In the genomic region with DNA sequence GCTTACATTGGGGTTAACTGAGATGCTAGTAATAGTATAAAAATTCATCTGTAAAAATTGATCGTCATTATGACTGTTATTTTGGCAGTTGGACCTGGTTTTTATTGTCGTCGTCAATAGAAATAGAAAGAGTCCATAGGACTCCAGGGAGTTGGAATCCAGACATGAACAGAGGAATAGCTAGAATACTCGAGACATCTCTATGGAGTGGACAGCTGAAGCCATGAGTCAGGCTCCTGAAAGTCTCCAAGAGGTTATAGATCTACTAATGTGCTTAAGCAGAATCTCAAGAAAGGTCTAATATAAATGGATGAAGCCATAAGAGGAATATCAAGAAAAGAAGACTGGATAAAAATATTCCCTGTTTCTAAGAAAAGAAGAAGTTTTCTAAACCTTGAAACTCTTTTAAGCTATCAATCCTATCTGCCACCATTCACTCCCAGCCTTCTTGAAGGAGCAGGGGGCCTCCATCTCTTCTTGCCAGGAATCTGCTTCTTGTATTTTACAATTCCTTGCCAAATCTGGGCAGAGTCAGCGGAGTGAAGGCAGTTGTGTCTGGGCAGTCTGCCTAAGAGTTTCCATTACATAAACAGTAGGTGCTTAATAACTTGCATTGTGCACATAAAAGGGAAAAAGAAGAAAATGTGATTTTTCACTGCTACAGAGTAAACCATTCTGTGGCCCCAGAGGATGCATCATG, we compare ENCODE assay signal across 18 cellular contexts.
"Had no signal": no experiment of that assay in that cellular context is flagged by ENCODE, and none has a peak within 500 bp of the region (broad histone marks: within the 10 kb centered on the region; RNA-seq: fewer than 3 reads in every experiment).

No MANE protein-coding gene starts in this region.

- H3K4me1 ChIP-seq: colonic mucosa, left ventricle myocardium inferior, prostate gland, tibial nerve had no signal

- H3K4me3 ChIP-seq: colonic mucosa, left ventricle myocardium inferior, neural progenitor cell, prostate gland, skin epidermis, tibial nerve had no signal

- FAIRE-seq: TTC549, urothelium cell line had no signal

- H3K27ac ChIP-seq: colonic mucosa, left ventricle myocardium inferior, neural progenitor cell, prostate gland, skin epidermis, tibial nerve had no signal

- H3K9me3 ChIP-seq: colonic mucosa, left ventricle myocardium inferior, prostate gland, tibial nerve had no signal

- DNase-seq: activated CD4-positive, alpha-beta T cell treated with anti-CD3 and anti-CD28 coated beads, Interleukin-2, amount 50 U/mL, for 4 hours; activated effector memory CD4-positive, alpha-beta T cell treated with anti-CD3 and anti-CD28 coated beads, Interleukin-2, amount 50 U/mL, for 16 hours; activated naive CD4-positive, alpha-beta T cell treated with anti-CD3 and anti-CD28 coated beads, Interleukin-2, amount 50 U/mL, for 16 hours; activated T-cell treated with anti-CD3 and anti-CD28 coated beads, Interleukin-2, amount 50 U/mL, for 72 hours; aorta; colonic mucosa; hypothalamus; left ventricle myocardium inferior; naive thymus-derived CD4-positive, alpha-beta T cell; right cardiac atrium; stimulated activated naive CD8-positive, alpha-beta T cell treated with anti-CD3 and anti-CD28 coated beads, Interleukin-15, Interleukin-2, amounts not matched to agents 100 U/mL and 50 U/mL, for 24 hours; substantia nigra had no signal

- H3K9ac ChIP-seq: neural progenitor cell had no signal

- ATAC-seq: activated T-cell treated with anti-CD3 and anti-CD28 coated beads, Interleukin-2, amount 50 U/mL, for 72 hours; naive thymus-derived CD4-positive, alpha-beta T cell; right cardiac atrium; stimulated activated naive CD8-positive, alpha-beta T cell treated with anti-CD3 and anti-CD28 coated beads, Interleukin-15, Interleukin-2, amounts not matched to agents 100 U/mL and 50 U/mL, for 24 hours had no signal

- H3K36me3 ChIP-seq: colonic mucosa, left ventricle myocardium inferior, neural progenitor cell, prostate gland, tibial nerve had no signal

- H3K4me2 ChIP-seq: neural progenitor cell had no signal

- H3K27me3 ChIP-seq: colonic mucosa, neural progenitor cell, tibial nerve had no signal

- H2AFZ ChIP-seq: neural progenitor cell had no signal
